10 cellular contexts compared by ENCODE assay signal in genomic region chr2:141109633-141110032, GRCh38.
DNase-seq lines count a peak whose midpoint lies in the region; ATAC-seq and TF ChIP-seq lines count a peak whose summit lies in the region.
"Had no signal": no experiment of that assay in that cellular context is flagged by ENCODE, and none has a peak within 500 bp of the region (broad histone marks: within the 10 kb centered on the region; RNA-seq: fewer than 3 reads in every experiment).

No MANE protein-coding gene starts in this region.

- DNase-seq in GM12864 (ENCODE audit: low read depth) (no peak), WERI-Rb-1 (peak; percentile 10), right lobe of liver (no peak), substantia nigra (lab: John Stamatoyannopoulos, UW) (no peak), NCI-H345 (lab: John Stamatoyannopoulos, UW) (no peak)
- DNase-seq in stimulated activated CD4-positive, alpha-beta T cell treated with anti-CD3 and anti-CD28 coated beads, Interleukin-2, amount 100 ng/mL, for 24 hours, result no peak
- DNase-seq: activated T-cell treated with anti-CD3 and anti-CD28 coated beads for 4 hours, NCI-H187 treated with DMSO at 0.1 percent for 48 hours, psoas muscle had no signal

- H3K27ac ChIP-seq in WERI-Rb-1 (no peak overlapping the region), right lobe of liver (no peak overlapping the region), substantia nigra (ENCODE audit: low read depth, low read length, poor library complexity, severe bottlenecking) (no peak overlapping the region)
- H3K27ac ChIP-seq: psoas muscle had no signal

- no peak for TF ChIP-seq EP300 in Ishikawa (IDR thresholded peaks at IDR 0.05; ENCODE audit: borderline replicate concordance)

- H3K27me3 ChIP-seq in WERI-Rb-1 (ENCODE audit: insufficient read depth, low read depth, severe bottlenecking), result no peaks in the 10 kb centered on the region
- H3K27me3 ChIP-seq in right lobe of liver, result no peaks in the 10 kb centered on the region

- TF ChIP-seq POLR2A in right lobe of liver (IDR thresholded peaks at IDR 0.05), result no peak

- TF ChIP-seq CTCF in GM12864 (IDR thresholded peaks at IDR 0.05; ENCODE audit: low read depth, low read length, missing control alignments), result peak; percentile 13
- peak; percentile 41 for TF ChIP-seq CTCF in WERI-Rb-1 (IDR thresholded peaks at IDR 0.05; ENCODE audit: low read depth, low read length)
- peak in 3 of 4 donors; percentile 40 to 54 (median 46) for TF ChIP-seq CTCF in right lobe of liver (IDR thresholded peaks at IDR 0.05)

- no peak overlapping the region for H3K4me3 ChIP-seq in GM12864 (ENCODE audit: low read depth, low read length)
- H3K4me3 ChIP-seq in WERI-Rb-1 (ENCODE audit: low read depth, low read length), result no peak overlapping the region
- H3K4me3 ChIP-seq in right lobe of liver, result no peak overlapping the region
- H3K4me3 ChIP-seq: psoas muscle had no signal

- ATAC-seq in right lobe of liver, result peak; percentile 79 to 94 (median 90)
- ATAC-seq: psoas muscle had no signal

- no peaks in the 10 kb centered on the region for H3K4me1 ChIP-seq in right lobe of liver
- H3K4me1 ChIP-seq: psoas muscle had no signal

- peak; percentile 8; the same call in 1 of the 2 replicates for TF ChIP-seq RAD21 in Ishikawa (IDR thresholded peaks at IDR 0.05; ENCODE audit: low read depth)

- intact Hi-C loops in right lobe of liver (cut with DNase I), result no loop called here

- H3K36me3 ChIP-seq in WERI-Rb-1 (no peaks in the 10 kb centered on the region), right lobe of liver (no peaks in the 10 kb centered on the region)

- H3K9me3 ChIP-seq in WERI-Rb-1 (ENCODE audit: severe bottlenecking), result no peaks in the 10 kb centered on the region
- no peaks in the 10 kb centered on the region for H3K9me3 ChIP-seq in right lobe of liver
- H3K9me3 ChIP-seq: psoas muscle had no signal

TF ChIP-seq in Ishikawa, 13 proteins besides CTCF, POLR2A, EP300 and RAD21:
- TF ChIP-seq REST (IDR thresholded peaks at IDR 0.05; ENCODE audit: low read depth), result no peak
- no peak for TF ChIP-seq TAF1 (IDR thresholded peaks at IDR 0.05; ENCODE audit: low read depth)
TF ChIP-seq in Ishikawa: peak in this region for 0.
